Comparison of ENCODE assay signal across 19 cellular contexts in the genomic region with DNA sequence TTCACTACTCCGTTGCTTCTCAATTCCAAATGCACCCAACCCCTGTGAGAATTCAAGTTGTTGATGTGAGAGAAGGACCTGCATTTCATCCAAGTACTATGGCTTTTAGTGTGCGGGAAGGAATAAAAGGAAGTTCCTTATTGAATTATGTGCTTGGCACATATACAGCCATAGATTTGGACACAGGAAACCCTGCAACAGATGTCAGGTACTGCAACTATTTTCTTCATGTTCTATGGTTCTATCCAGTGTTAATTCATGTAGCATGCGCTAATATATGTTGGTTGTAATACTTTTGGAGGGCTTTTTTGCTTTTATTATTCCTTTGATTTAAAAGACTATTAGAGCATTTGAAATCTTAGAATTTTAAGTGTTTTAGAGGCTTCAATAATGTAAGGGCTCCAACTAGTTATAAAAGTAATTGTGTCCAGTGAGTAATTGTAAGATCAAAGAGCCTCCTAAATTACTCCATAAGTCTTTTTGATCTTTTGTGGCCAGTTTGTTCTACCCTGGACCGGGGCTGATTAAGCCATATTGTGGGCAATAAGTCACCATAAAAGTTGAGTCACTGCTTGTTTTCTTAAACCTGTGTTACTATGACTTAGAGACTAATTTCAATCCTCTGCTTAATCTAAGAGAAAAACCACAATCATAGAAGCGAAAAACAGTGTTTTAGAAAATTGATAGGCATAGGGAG. TPM values are rescaled to one million over a fixed set of nuclear protein-coding genes. Genes with fewer than 3 reads are reported as not detected.
DNase-seq lines count a peak whose midpoint lies in the region; ATAC-seq and TF ChIP-seq lines count a peak whose summit lies in the region.
"Had no signal": no experiment of that assay in that cellular context is flagged by ENCODE, and none has a peak within 500 bp of the region (broad histone marks: within the 10 kb centered on the region; RNA-seq: fewer than 3 reads in every experiment).

No MANE protein-coding gene starts in this region.

- no peak for TF ChIP-seq EP300 in transverse colon (IDR thresholded peaks at IDR 0.05; ENCODE audit: low read depth)

- no peaks in the 10 kb centered on the region for H3K27me3 Mint-ChIP-seq in MCF 10A (ENCODE audit: insufficient read depth, unreplicated experiment)

- BruUV-seq in MCF 10A (replicated peaks; lab: Mats Ljungman, UMichigan) = no TSS peak

- POLR2A ChIA-PET in MCF 10A (lab: Yijun Ruan, JAX) = interaction anchor here (1.0 kb wide), 1 partner anchor 40 kb away, joined by 3 read pairs; no protein-coding TSS in a partner anchor

- H3K9me3 Mint-ChIP-seq in MCF 10A (ENCODE audit: unreplicated experiment) = no peaks in the 10 kb centered on the region

- intact Hi-C loops in MCF 10A (cut with micrococcal nuclease) (no loop called here), breast epithelium (cut with DNase I; ENCODE audit: low total_unique reads) (no loop called here), transverse colon (cut with DNase I; ENCODE audit: low total_unique reads) (no loop called here)

- H3K27me3 ChIP-seq in breast epithelium = no peaks in the 10 kb centered on the region
- H3K27me3 ChIP-seq in transverse colon = no peaks in the 10 kb centered on the region
- H3K27me3 ChIP-seq: body of pancreas had no signal

- TF ChIP-seq POLR2A in breast epithelium (IDR thresholded peaks at IDR 0.05) (no peak), transverse colon (IDR thresholded peaks at IDR 0.05) (no peak)

- no peaks in the 10 kb centered on the region for H3K36me3 ChIP-seq in breast epithelium
- no peaks in the 10 kb centered on the region for H3K36me3 ChIP-seq in transverse colon
- H3K36me3 ChIP-seq: WERI-Rb-1 had no signal

- no peaks in the 10 kb centered on the region for H3K36me3 Mint-ChIP-seq in MCF 10A (ENCODE audit: insufficient read depth, unreplicated experiment)

- ATAC-seq in HG03280 (IDR thresholded peaks at IDR 0.05; ENCODE audit: unreplicated experiment) = no peak
- ATAC-seq: body of pancreas had no signal

- in situ Hi-C loops in transverse colon (cut with MboI; ENCODE audit: low pct_ligation_motif_present in 1 of 4, low pct_unique_long_range_greater_than_20kb in 1 of 4, low sequenced_read_pairs in 3 of 4) = loop anchor here in 2 of 4 donors (25.0 kb wide), 2 partner anchors 112 to 312 kb away; no protein-coding TSS in a partner anchor

- DNase-seq in MCF 10A (ENCODE audit: unreplicated experiment) = peak; percentile 74
- DNase-seq in breast epithelium (ENCODE audit: low spot score in 2 of 2) = no peak
- peak; percentile 73 for DNase-seq in astrocyte of the hippocampus (ENCODE audit: low read depth, low spot score)
- DNase-seq in kidney glomerular epithelial cell (lab: John Stamatoyannopoulos, UW) = peak; percentile 87
- DNase-seq in transverse colon = peak; percentile 30
- no peak for DNase-seq in NCI-H1694 (lab: John Stamatoyannopoulos, UW)
- no peak for DNase-seq in NCI-H146 (lab: John Stamatoyannopoulos, UW)
- DNase-seq: 8988T; activated gamma-delta T cell; body of pancreas; MV-4-11; NCI-H2171; NK-92 treated with Interleukin-12 subunit alpha and Interleukin-12 subunit beta, amount 100 ng/mL, for 24 hours; stimulated activated CD4-positive, alpha-beta T cell treated with anti-CD3 and anti-CD28 coated beads, Interleukin-4, amount 100 ng/mL, for 1 hour; WERI-Rb-1 had no signal

- TF ChIP-seq CTCF in MCF 10A (IDR thresholded peaks at IDR 0.05; ENCODE audit: unreplicated experiment) = no peak
- no peak for TF ChIP-seq CTCF in breast epithelium (IDR thresholded peaks at IDR 0.05)
- no peak for TF ChIP-seq CTCF in transverse colon (IDR thresholded peaks at IDR 0.05)

- CTCF ChIA-PET in MCF 10A (lab: Yijun Ruan, JAX) = interaction anchor here (0.6 to 2.3 kb wide), 2 partner anchors 25 to 508 kb away, joined by 3 to 6 read pairs; no protein-coding TSS in a partner anchor

- H3K9me3 ChIP-seq in breast epithelium = no peaks in the 10 kb centered on the region
- no peaks in the 10 kb centered on the region for H3K9me3 ChIP-seq in transverse colon
- H3K9me3 ChIP-seq: body of pancreas had no signal

- H3K4me3 ChIP-seq in breast epithelium (no peak overlapping the region), transverse colon (no peak overlapping the region)
- H3K4me3 ChIP-seq: body of pancreas had no signal

- H3K27ac ChIP-seq in breast epithelium = no peak overlapping the region
- peak overlapping the region; percentile 63 to 87 (median 74) for H3K27ac ChIP-seq in transverse colon
- H3K27ac ChIP-seq: body of pancreas, WERI-Rb-1 had no signal

- peaks cover 8% of the 10 kb centered on the region for H3K4me1 Mint-ChIP-seq in MCF 10A (ENCODE audit: insufficient read depth, unreplicated experiment)

- H3K4me1 ChIP-seq in breast epithelium (no peaks in the 10 kb centered on the region), transverse colon (peaks cover 0 to 67% (median 35%) of the 10 kb centered on the region in 4 donors)

- peak overlapping the region; percentile 66 for H3K27ac Mint-ChIP-seq in MCF 10A (ENCODE audit: low read depth, unreplicated experiment)

- H3K4me3 Mint-ChIP-seq in MCF 10A (ENCODE audit: unreplicated experiment) = no peak overlapping the region

- WGBS in transverse colon (ENCODE audit: low coverage in 1 of 2), 2 donors = 18 to 20% methylated on average over 5 of the region's 5 CpGs

RNA-seq across cellular contexts. Expression of a gene that starts 22.9 kb away (rescaled TPM):
- not detected in 2 replicates for total RNA-seq in MCF 10A (2022)
- not detected for total RNA-seq in breast epithelium
- total RNA-seq in transverse colon = not detected
- total RNA-seq: body of pancreas, myocyte, SK-MEL-5, ureter had no signal

RNA-seq across cellular contexts. Expression of a gene that starts 48.1 kb away (rescaled TPM):
- total RNA-seq in MCF 10A (2022) (65.4 and 68.5 TPM in 2 replicates), breast epithelium (10 to 100 TPM in 2 of 3 donors, not detected in 1; 21.0 to 40.1 TPM), transverse colon (under 1 TPM in 1 of 4 donors, not detected in 3; under 0.01 TPM)
- total RNA-seq: body of pancreas, myocyte had no signal

Comparison
In these comparisons a context has a peak if more than half of its experiments do, and no peak if none do; other contexts are left out.
1. DNase-seq: peak in MCF 10A (single experiment), astrocyte of the hippocampus (single experiment), kidney glomerular epithelial cell (single experiment) and transverse colon (single experiment); none in breast epithelium (0 of 2), NCI-H1694 (single experiment) and NCI-H146 (single experiment).
2. H3K27ac ChIP-seq: peak in transverse colon (4 of 4); none in breast epithelium (0 of 2).